Comparison of ENCODE assay signal across 8 cellular contexts in genomic region chr14:74478996-74479635, GRCh38. TPM values are rescaled to one million over a fixed set of nuclear protein-coding genes. Genes with fewer than 3 reads are reported as not detected.
DNase-seq lines count a peak whose midpoint lies in the region; ATAC-seq and TF ChIP-seq lines count a peak whose summit lies in the region.

No MANE protein-coding gene starts in this region.

- intact Hi-C loops in IMR-90 (cut with micrococcal nuclease): loop anchor here (1.0 to 10.0 kb wide), 3 partner anchors 117 to 364 kb away; no protein-coding TSS in a partner anchor
- intact Hi-C loops in ascending aorta (cut with DNase I): loop anchor here (1.0 kb wide), 1 partner anchor 117 kb away; no protein-coding TSS in a partner anchor

- H4K91ac ChIP-seq in IMR-90 (ENCODE audit: insufficient read depth, low read depth, low read length): no peak overlapping the region

- TF ChIP-seq CTCF in BE2C (IDR thresholded peaks at IDR 0.05; ENCODE audit: low read depth, low read length) (peak; percentile 98), IMR-90 (conservative IDR thresholded peaks at IDR 0.05; ENCODE audit: low read depth, low read length) (peak; percentile 93), ascending aorta (IDR thresholded peaks at IDR 0.05) (peak; percentile 37 to 68 (median 63)), liver (IDR thresholded peaks at IDR 0.05; ENCODE audit: low read depth, low read length, missing input control) (peak; percentile 70)

- no TSS peak for BruUV-seq in IMR-90 (replicated peaks; lab: Mats Ljungman, UMichigan)

- no peak overlapping the region for H3K23ac ChIP-seq in IMR-90 (ENCODE audit: low read depth, low read length)

- H2AK9ac ChIP-seq in IMR-90 (replicated peaks; ENCODE audit: low read depth, low read length, poor library complexity): no peak overlapping the region

- no peak for TF ChIP-seq POLR2A in IMR-90 (IDR thresholded peaks at IDR 0.05; ENCODE audit: low read depth, low read length)

- H3K4ac ChIP-seq in IMR-90 (ENCODE audit: low read depth, low read length): no peak overlapping the region

- WGBS in IMR-90 (ENCODE audit: extremely low coverage in 2 of 2, insufficient read length in 1 of 2), 2 experiments: no CpG with 5 or more reads among the region's 2 CpGs
- WGBS in liver: 97% methylated on average over 2 of the region's 2 CpGs

- H4K20me1 ChIP-seq in IMR-90 (ENCODE audit: insufficient read depth, low read length) (no peaks in the 10 kb centered on the region), Karpas-422 (ENCODE audit: insufficient read depth, low read depth, low read length) (no peaks in the 10 kb centered on the region)

- H3K4me3 ChIP-seq in BE2C (ENCODE audit: low read depth, low read length) (no peak overlapping the region), IMR-90 (ENCODE audit: insufficient read depth, low read depth, low read length) (no peak overlapping the region), ascending aorta (no peak overlapping the region), liver (ENCODE audit: low read depth in 1 of 3, low read length in 3 of 3) (no peak overlapping the region), Karpas-422 (ENCODE audit: low read length) (no peak overlapping the region)

- POLR2A ChIA-PET in IMR-90 (lab: Charles Lee; ENCODE audit: unreplicated experiment): interaction anchor here (0.5 kb wide), 1 partner anchor 57 kb away, joined by 3 read pairs; no protein-coding TSS in a partner anchor

- H3K4me2 ChIP-seq in IMR-90 (ENCODE audit: low read depth, low read length) (no peak overlapping the region), Karpas-422 (ENCODE audit: low read depth, low read length, poor library complexity, severe bottlenecking) (no peak overlapping the region)

- H3K27me3 ChIP-seq in BE2C (peaks cover 22% of the 10 kb centered on the region), IMR-90 (ENCODE audit: control insufficient read depth, insufficient read depth, low read length) (no peaks in the 10 kb centered on the region), ascending aorta (no peaks in the 10 kb centered on the region), liver (ENCODE audit: control insufficient read depth in 4 of 4, insufficient read depth in 4 of 4, low read length in 3 of 4) (no peaks in the 10 kb centered on the region), Karpas-422 (ENCODE audit: low read length) (no peaks in the 10 kb centered on the region)

- no peak overlapping the region for H3K18ac ChIP-seq in IMR-90 (ENCODE audit: low read depth, low read length)

- no peak overlapping the region for H2AK5ac ChIP-seq in IMR-90 (ENCODE audit: low read depth, low read length)

- ATAC-seq in IMR-90 (ENCODE audit: low read depth) (peak; percentile 53), GM21576 (IDR thresholded peaks at IDR 0.05; ENCODE audit: unreplicated experiment) (no peak), GM19328 (IDR thresholded peaks at IDR 0.05; ENCODE audit: unreplicated experiment) (no peak)

- H2BK20ac ChIP-seq in IMR-90 (ENCODE audit: low read depth, low read length): no peak overlapping the region

- in situ Hi-C loops in IMR-90 (cut with MboI; ENCODE audit: low sequenced_read_pairs): no loop called here

- H2BK15ac ChIP-seq in IMR-90 (ENCODE audit: low read depth, low read length): no peak overlapping the region

- no peaks in the 10 kb centered on the region for H3K9me2 ChIP-seq in Karpas-422 (replicated peaks; ENCODE audit: insufficient read depth, low read length)

- CTCF ChIA-PET in IMR-90 (lab: Yijun Ruan, JAX): interaction anchor here (0.7 to 1.0 kb wide), 2 partner anchors 13 to 21 kb away, joined by 3 read pairs; no protein-coding TSS in a partner anchor

- no peaks in the 10 kb centered on the region for H3K9me3 ChIP-seq in BE2C
- no peaks in the 10 kb centered on the region for H3K9me3 ChIP-seq in IMR-90 (ENCODE audit: control insufficient read depth, insufficient read depth, low read length)
- no peaks in the 10 kb centered on the region for H3K9me3 ChIP-seq in ascending aorta
- H3K9me3 ChIP-seq in liver (ENCODE audit: control insufficient read depth in 4 of 4, low read length in 3 of 4): no peaks in the 10 kb centered on the region
- H3K9me3 ChIP-seq in Karpas-422 (ENCODE audit: low read length): no peaks in the 10 kb centered on the region

- no peak overlapping the region for H2BK5ac ChIP-seq in IMR-90 (ENCODE audit: low read depth, low read length, poor library complexity, severe bottlenecking)

- H4K8ac ChIP-seq in IMR-90 (ENCODE audit: low read depth in 2 of 2, low read length in 2 of 2): no peak overlapping the region

- H3K79me2 ChIP-seq in Karpas-422 (ENCODE audit: low read length): no peaks in the 10 kb centered on the region

- no peak overlapping the region for H2AFZ ChIP-seq in IMR-90 (replicated peaks; ENCODE audit: low read length, poor library complexity)
- no peak overlapping the region for H2AFZ ChIP-seq in Karpas-422 (ENCODE audit: low read length)

- H3K27ac ChIP-seq in IMR-90 (ENCODE audit: insufficient read depth, low read length) (no peak overlapping the region), ascending aorta (no peak overlapping the region), liver (ENCODE audit: low read depth in 1 of 2, low read length in 2 of 2) (no peak overlapping the region), Karpas-422 (ENCODE audit: low read length) (no peak overlapping the region)

- H2BK120ac ChIP-seq in IMR-90 (ENCODE audit: low read depth, low read length): no peak overlapping the region

- no peak overlapping the region for H3K56ac ChIP-seq in IMR-90 (ENCODE audit: extremely low read depth, insufficient read depth, low read length)

- DNase-seq in BE2C (peak; percentile 29), IMR-90 (peak; percentile 42), ascending aorta (ENCODE audit: low spot score in 2 of 2) (no peak), Karpas-422 (no peak)
- DNase-seq in activated CD4-positive, alpha-beta T cell treated with anti-CD3 and anti-CD28 coated beads, Interleukin-2, amount 50 U/mL, for 48 hours: no peak

- dilution Hi-C loops in IMR-90 (cut with HindIII; ENCODE audit: low sequenced_read_pairs, unreplicated experiment): no loop called here

- TF ChIP-seq RAD21 in IMR-90 (IDR thresholded peaks at IDR 0.05; ENCODE audit: low read length) (peak; percentile 95), liver (IDR thresholded peaks at IDR 0.05) (peak; percentile 89 to 91)

- no peaks in the 10 kb centered on the region; a peak in 1 of 4 replicates for H3K79me1 ChIP-seq in IMR-90 (ENCODE audit: low read depth in 1 of 2, low read length in 2 of 2)

- no peaks in the 10 kb centered on the region for H3K4me1 ChIP-seq in BE2C
- H3K4me1 ChIP-seq in IMR-90 (ENCODE audit: control insufficient read depth, insufficient read depth, low read length): peaks cover 11% of the 10 kb centered on the region
- H3K4me1 ChIP-seq in ascending aorta: peaks cover 4 to 12% of the 10 kb centered on the region in 2 donors
- H3K4me1 ChIP-seq in liver (ENCODE audit: control insufficient read depth in 4 of 4, insufficient read depth in 4 of 4, low read length in 3 of 4): no peaks in the 10 kb centered on the region
- no peaks in the 10 kb centered on the region for H3K4me1 ChIP-seq in Karpas-422 (ENCODE audit: low read length)

- peaks cover 5% of the 10 kb centered on the region; the same call in 1 of the 2 replicates for H3K9me1 ChIP-seq in IMR-90 (ENCODE audit: insufficient read depth, low read length)

- H3K9ac ChIP-seq in IMR-90 (ENCODE audit: low read depth, low read length) (no peak overlapping the region), liver (ENCODE audit: low read depth in 1 of 2, low read length in 2 of 2) (no peak overlapping the region), Karpas-422 (ENCODE audit: low read length) (no peak overlapping the region)

- no peaks in the 10 kb centered on the region for H3K36me3 ChIP-seq in BE2C
- H3K36me3 ChIP-seq in IMR-90 (ENCODE audit: control insufficient read depth, insufficient read depth, low read length): peaks cover 13% of the 10 kb centered on the region
- H3K36me3 ChIP-seq in ascending aorta: peaks cover 35 to 63% of the 10 kb centered on the region in 2 donors
- peaks cover 7 to 32% (median 19%) of the 10 kb centered on the region in 4 donors for H3K36me3 ChIP-seq in liver (ENCODE audit: control insufficient read depth in 4 of 4, insufficient read depth in 3 of 4, low read depth in 1 of 4, low read length in 3 of 4)
- H3K36me3 ChIP-seq in Karpas-422 (ENCODE audit: insufficient read depth, low read length): no peaks in the 10 kb centered on the region

- H4K5ac ChIP-seq in IMR-90 (ENCODE audit: low read depth, low read length): no peak overlapping the region

- no peak overlapping the region for H3K14ac ChIP-seq in IMR-90 (replicated peaks; ENCODE audit: low read depth, low read length)

TF ChIP-seq in IMR-90, 13 proteins besides CTCF, POLR2A, EP300 and RAD21 (continues in another document):
- TF ChIP-seq RFX5 (IDR thresholded peaks at IDR 0.05; ENCODE audit: low read depth, low read length): no peak

TF ChIP-seq in liver, 16 proteins besides CTCF, POLR2A, EP300 and RAD21 (continues in another document):
- TF ChIP-seq HNF4A (conservative IDR thresholded peaks at IDR 0.05): no peak

RNA-seq across cellular contexts. Expression of gene NPC2, which starts 14.0 kb away (rescaled TPM):
- polyA plus RNA-seq in BE2C (2012; ENCODE audit: insufficient read depth, insufficient read length, low read depth): 11.5 TPM
- total RNA-seq in IMR-90 (2012; rRNA removed): 123 and 210 TPM in 2 replicates
- polyA plus RNA-seq in IMR-90 (2012; rRNA removed): 272 and 273 TPM in 2 replicates
- 197 and 369 TPM in 2 replicates for polyA plus RNA-seq in IMR-90 (2012; cell fraction: cytosol; rRNA removed)
- polyA plus RNA-seq in IMR-90 (2012; cell fraction: nucleus; rRNA removed; ENCODE audit: low replicate concordance): 66.2 and 72.0 TPM in 2 replicates
- total RNA-seq in ascending aorta: 324 TPM
- total RNA-seq in liver: 100 to 1,000 TPM in 1 of 2 donors, 10 to 100 TPM in 1; 69.7 to 118 TPM
- 100 to 1,000 TPM in 1 of 2 donors, 10 to 100 TPM in 1; 91.5 to 133 TPM for polyA plus RNA-seq in liver
- total RNA-seq in Karpas-422 (2014; rRNA removed; shearing (Covaris generic); ENCODE audit: low replicate concordance): 113 and 120 TPM in 2 replicates

RNA-seq across cellular contexts. Expression of gene ISCA2, which starts 14.4 kb away (rescaled TPM):
- 27.2 TPM for polyA plus RNA-seq in BE2C (2012; ENCODE audit: insufficient read depth, insufficient read length, low read depth)
- total RNA-seq in IMR-90 (2012; rRNA removed): 5.4 and 9.2 TPM in 2 replicates
- polyA plus RNA-seq in IMR-90 (2012; rRNA removed): 25.7 and 25.8 TPM in 2 replicates
- polyA plus RNA-seq in IMR-90 (2012; cell fraction: cytosol; rRNA removed): 2.7 and 5.1 TPM in 2 replicates
- polyA plus RNA-seq in IMR-90 (2012; cell fraction: nucleus; rRNA removed; ENCODE audit: low replicate concordance): 1.3 and 5.5 TPM in 2 replicates
- 10.0 TPM for total RNA-seq in ascending aorta
- 10 to 100 TPM in 1 of 2 donors, 1 to 10 TPM in 1; 7.1 to 19.9 TPM for total RNA-seq in liver
- 10 to 100 TPM; 11.6 to 35.3 TPM for polyA plus RNA-seq in liver
- total RNA-seq in Karpas-422 (2014; rRNA removed; shearing (Covaris generic); ENCODE audit: low replicate concordance): 25.7 and 40.0 TPM in 2 replicates

RNA-seq across cellular contexts. Expression of gene SYNDIG1L, which starts 53.1 kb away (rescaled TPM):
- not detected for polyA plus RNA-seq in BE2C (2012; ENCODE audit: insufficient read depth, insufficient read length, low read depth)
- total RNA-seq in IMR-90 (2012; rRNA removed) (not detected in 2 replicates), ascending aorta (not detected), liver (under 1 TPM in 1 of 2 donors, not detected in 1; 0.08 TPM)
- polyA plus RNA-seq in IMR-90 (2012; rRNA removed) (not detected in 2 replicates), liver (not detected)
- polyA plus RNA-seq in IMR-90 (2012; cell fraction: cytosol; rRNA removed): not detected in 2 replicates
- 0.02 TPM in 1 of 2 replicates, not detected in the other for polyA plus RNA-seq in IMR-90 (2012; cell fraction: nucleus; rRNA removed; ENCODE audit: low replicate concordance)
- not detected in 2 replicates for total RNA-seq in Karpas-422 (2014; rRNA removed; shearing (Covaris generic); ENCODE audit: low replicate concordance)

Comparison
In these comparisons a context has a peak if more than half of its experiments do, and no peak if none do; other contexts are left out.
1. DNase-seq: peak in BE2C (single experiment) and IMR-90 (single experiment); none in ascending aorta (0 of 2), Karpas-422 (single experiment) and activated CD4-positive, alpha-beta T cell treated with anti-CD3 and anti-CD28 coated beads, Interleukin-2, amount 50 U/mL, for 48 hours (0 of 2).
2. Peak in every context shown above with its lines, with median percentiles within 50 percentile points of each other: CTCF ChIP-seq.